In genomic region chr4:54659213-54660144, GRCh38 we compare ENCODE assay signal across 1 cellular context.
TF ChIP-seq lines count a peak whose summit lies in the region.

No MANE protein-coding gene starts in this region.

TF ChIP-seq in HCT116, 20 proteins besides CTCF, POLR2A, EP300 and RAD21 (continued from another document):
- TF ChIP-seq ZBTB33 (IDR thresholded peaks at IDR 0.05; ENCODE audit: extremely low read depth, insufficient replicate concordance, low read length) (no peak), ZNF274 (IDR thresholded peaks at IDR 0.05; ENCODE audit: low read depth, low read length) (no peak), MAX (IDR thresholded peaks at IDR 0.05) (no peak), POLR2AphosphoS5 (IDR thresholded peaks at IDR 0.05; ENCODE audit: low read depth, low read length) (no peak), YY1 (IDR thresholded peaks at IDR 0.05; ENCODE audit: extremely low read depth, insufficient replicate concordance, low read depth, low read length) (no peak), EZH2phosphoT487 (IDR thresholded peaks at IDR 0.05; ENCODE audit: borderline replicate concordance) (no peak), FOSL1 (IDR thresholded peaks at IDR 0.05; ENCODE audit: low read depth) (no peak), SIN3A (IDR thresholded peaks at IDR 0.05; ENCODE audit: low read depth) (no peak)
TF ChIP-seq in HCT116: peak in this region for 0.
